In the genomic region with DNA sequence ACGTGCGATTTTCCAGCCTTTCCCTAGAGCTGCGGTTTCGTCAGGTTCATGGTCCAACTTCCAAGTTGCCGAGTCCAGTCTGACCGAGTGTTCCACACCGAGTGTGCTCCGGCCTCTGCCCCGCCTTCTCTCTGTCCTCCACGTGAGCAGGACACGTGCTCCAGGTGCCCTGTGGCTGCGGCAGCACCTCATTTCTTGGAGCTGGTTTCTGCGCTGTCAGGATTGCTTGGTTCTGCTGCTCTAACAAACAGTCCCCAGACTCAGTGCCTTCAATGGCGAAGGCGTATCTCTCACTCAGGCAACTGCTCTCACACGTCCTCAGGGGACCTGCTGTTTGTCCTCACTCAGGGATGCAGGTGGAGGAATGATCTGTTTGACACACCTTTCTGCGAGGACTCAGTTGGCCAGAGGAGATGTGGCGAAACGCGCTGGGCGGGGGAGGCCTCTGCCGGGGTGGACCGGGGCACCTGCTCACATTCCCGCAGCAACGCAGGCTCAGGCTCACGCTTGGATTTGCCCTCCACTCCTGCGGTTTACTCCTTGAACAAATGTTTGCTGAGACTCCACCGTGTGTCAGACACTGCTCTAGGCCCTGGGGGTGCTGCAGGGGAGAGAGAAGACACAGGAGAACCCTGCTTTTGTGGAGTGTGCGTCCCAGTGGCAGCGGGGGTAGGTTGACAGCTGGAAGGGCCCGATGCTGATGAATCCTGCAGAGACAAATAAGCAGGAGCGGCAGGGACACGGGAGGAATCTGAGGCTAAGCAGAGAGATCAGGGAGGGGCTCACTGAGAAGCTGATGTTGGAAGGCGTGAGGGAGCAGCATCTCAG, we compare ENCODE assay signal across 1 cellular context.
TF ChIP-seq lines count a peak whose summit lies in the region.

No MANE protein-coding gene starts in this region.

TF ChIP-seq in HepG2, 621 proteins besides CTCF, POLR2A, EP300 and RAD21 (continued from another document):
- TF ChIP-seq, protein P1, sequence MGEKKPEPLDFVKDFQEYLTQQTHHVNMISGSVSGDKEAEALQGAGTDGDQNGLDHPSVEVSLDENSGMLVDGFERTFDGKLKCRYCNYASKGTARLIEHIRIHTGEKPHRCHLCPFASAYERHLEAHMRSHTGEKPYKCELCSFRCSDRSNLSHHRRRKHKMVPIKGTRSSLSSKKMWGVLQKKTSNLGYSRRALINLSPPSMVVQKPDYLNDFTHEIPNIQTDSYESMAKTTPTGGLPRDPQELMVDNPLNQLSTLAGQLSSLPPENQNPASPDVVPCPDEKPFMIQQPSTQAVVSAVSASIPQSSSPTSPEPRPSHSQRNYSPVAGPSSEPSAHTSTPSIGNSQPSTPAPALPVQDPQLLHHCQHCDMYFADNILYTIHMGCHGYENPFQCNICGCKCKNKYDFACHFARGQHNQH (CRISPR knock-in tag; IDR thresholded peaks at IDR 0.05), result peak; percentile 84
- TF ChIP-seq PRMT3 (CRISPR knock-in tag; IDR thresholded peaks at IDR 0.05; ENCODE audit: borderline replicate concordance, low read depth) (0 out of 2 replicates have a peak, but pooled peaks have one; percentile 77), ZSCAN25 (CRISPR knock-in tag; IDR thresholded peaks at IDR 0.05) (peak; percentile 60; the same call in 1 of the 2 replicates), BHLHE40 (IDR thresholded peaks at IDR 0.05; ENCODE audit: low read length) (peak; percentile 88), PHF20 (CRISPR knock-in tag; IDR thresholded peaks at IDR 0.05) (0 out of 2 replicates have a peak, but pooled peaks have one; percentile 28), JDP2 (CRISPR knock-in tag; IDR thresholded peaks at IDR 0.05; ENCODE audit: borderline replicate concordance) (peak; percentile 68; the same call in 1 of the 2 replicates), GATAD1 (CRISPR knock-in tag; IDR thresholded peaks at IDR 0.05) (peak; percentile 52; the same call in 1 of the 2 replicates), FOXP1 (IDR thresholded peaks at IDR 0.05) (no peak), FOXP1 (CRISPR knock-in tag; IDR thresholded peaks at IDR 0.05) (peak; percentile 44; the same call in 1 of the 2 replicates), ZNF460 (CRISPR knock-in tag; IDR thresholded peaks at IDR 0.05; ENCODE audit: borderline replicate concordance) (no peak), ZNF839 (CRISPR knock-in tag; IDR thresholded peaks at IDR 0.05; ENCODE audit: borderline replicate concordance) (peak; percentile 71; the same call in 1 of the 2 replicates), ZNF451 (CRISPR knock-in tag; IDR thresholded peaks at IDR 0.05) (no peak), ZNF737 (CRISPR knock-in tag; IDR thresholded peaks at IDR 0.05; ENCODE audit: borderline replicate concordance) (peak; percentile 81; the same call in 1 of the 2 replicates), SOX5 (CRISPR knock-in tag; IDR thresholded peaks at IDR 0.05; ENCODE audit: borderline replicate concordance) (peak; percentile 64), ZKSCAN8 (CRISPR knock-in tag; IDR thresholded peaks at IDR 0.05; ENCODE audit: borderline replicate concordance) (peak; percentile 45; the same call in 1 of the 2 replicates), ZNF773 (CRISPR knock-in tag; IDR thresholded peaks at IDR 0.05; ENCODE audit: borderline replicate concordance) (0 out of 2 replicates have a peak, but pooled peaks have one; percentile 16), ZNF75D (CRISPR knock-in tag; IDR thresholded peaks at IDR 0.05; ENCODE audit: borderline replicate concordance) (no peak)
- TF ChIP-seq, protein P2, sequence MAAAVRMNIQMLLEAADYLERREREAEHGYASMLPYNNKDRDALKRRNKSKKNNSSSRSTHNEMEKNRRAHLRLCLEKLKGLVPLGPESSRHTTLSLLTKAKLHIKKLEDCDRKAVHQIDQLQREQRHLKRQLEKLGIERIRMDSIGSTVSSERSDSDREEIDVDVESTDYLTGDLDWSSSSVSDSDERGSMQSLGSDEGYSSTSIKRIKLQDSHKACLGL (CRISPR knock-in tag; IDR thresholded peaks at IDR 0.05), result peak; percentile 90
- TF ChIP-seq, protein P3, sequence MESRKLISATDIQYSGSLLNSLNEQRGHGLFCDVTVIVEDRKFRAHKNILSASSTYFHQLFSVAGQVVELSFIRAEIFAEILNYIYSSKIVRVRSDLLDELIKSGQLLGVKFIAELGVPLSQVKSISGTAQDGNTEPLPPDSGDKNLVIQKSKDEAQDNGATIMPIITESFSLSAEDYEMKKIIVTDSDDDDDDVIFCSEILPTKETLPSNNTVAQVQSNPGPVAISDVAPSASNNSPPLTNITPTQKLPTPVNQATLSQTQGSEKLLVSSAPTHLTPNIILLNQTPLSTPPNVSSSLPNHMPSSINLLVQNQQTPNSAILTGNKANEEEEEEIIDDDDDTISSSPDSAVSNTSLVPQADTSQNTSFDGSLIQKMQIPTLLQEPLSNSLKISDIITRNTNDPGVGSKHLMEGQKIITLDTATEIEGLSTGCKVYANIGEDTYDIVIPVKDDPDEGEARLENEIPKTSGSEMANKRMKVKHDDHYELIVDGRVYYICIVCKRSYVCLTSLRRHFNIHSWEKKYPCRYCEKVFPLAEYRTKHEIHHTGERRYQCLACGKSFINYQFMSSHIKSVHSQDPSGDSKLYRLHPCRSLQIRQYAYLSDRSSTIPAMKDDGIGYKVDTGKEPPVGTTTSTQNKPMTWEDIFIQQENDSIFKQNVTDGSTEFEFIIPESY (CRISPR knock-in tag; IDR thresholded peaks at IDR 0.05), result peak; percentile 29; the same call in 1 of the 2 replicates
- TF ChIP-seq, protein P4, sequence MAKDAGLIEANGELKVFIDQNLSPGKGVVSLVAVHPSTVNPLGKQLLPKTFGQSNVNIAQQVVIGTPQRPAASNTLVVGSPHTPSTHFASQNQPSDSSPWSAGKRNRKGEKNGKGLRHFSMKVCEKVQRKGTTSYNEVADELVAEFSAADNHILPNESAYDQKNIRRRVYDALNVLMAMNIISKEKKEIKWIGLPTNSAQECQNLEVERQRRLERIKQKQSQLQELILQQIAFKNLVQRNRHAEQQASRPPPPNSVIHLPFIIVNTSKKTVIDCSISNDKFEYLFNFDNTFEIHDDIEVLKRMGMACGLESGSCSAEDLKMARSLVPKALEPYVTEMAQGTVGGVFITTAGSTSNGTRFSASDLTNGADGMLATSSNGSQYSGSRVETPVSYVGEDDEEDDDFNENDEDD (CRISPR knock-in tag; IDR thresholded peaks at IDR 0.05; ENCODE audit: borderline replicate concordance), result peak; percentile 95; the same call in 1 of the 2 replicates
